19 cellular contexts compared by ENCODE assay signal in genomic region chr16:55756963-55757362, GRCh38.
DNase-seq lines count a peak whose midpoint lies in the region; ATAC-seq, FAIRE-seq and TF ChIP-seq lines count a peak whose summit lies in the region.
"Had no signal": no experiment of that assay in that cellular context is flagged by ENCODE, and none has a peak within 500 bp of the region (broad histone marks: within the 10 kb centered on the region; RNA-seq: fewer than 3 reads in every experiment).

No MANE protein-coding gene starts in this region.

- H3K4me3 ChIP-seq in NB4 (ENCODE audit: low read depth, low read length) = no peak overlapping the region
- H3K4me3 ChIP-seq: MG63 had no signal

- TF ChIP-seq POLR2A in NB4 (IDR thresholded peaks at IDR 0.05; ENCODE audit: extremely low read depth, insufficient read length) = no peak

- FAIRE-seq in frontal cortex (lab: Jason Lieb, UNC) = no peak
- FAIRE-seq: H54 had no signal

- DNase-seq in SIG-M5 treated with dmso at 0.1 percent for 504 hours (lab: John Stamatoyannopoulos, UW; ENCODE audit: unreplicated experiment) (peak; percentile 17), SIG-M5 (lab: John Stamatoyannopoulos, UW) (no peak), NB4 (ENCODE audit: low read depth) (peak; percentile 63), islet precursor cell (peak; percentile 41), frontal cortex (ENCODE audit: low spot score in 2 of 2) (no peak), NAMALWA (ENCODE audit: low spot score) (no peak)
- DNase-seq: CD4-positive, alpha-beta T cell; COR-L47; DMS79; Kasumi-1; MG63; NCI-H1694; NCI-H2081; NCI-H2171; NCI-H526; SHP77 treated with DMSO at 0.1 percent for 48 hours had no signal

- TF ChIP-seq CTCF in NB4 (IDR thresholded peaks at IDR 0.05; ENCODE audit: low read depth, low read length) = no peak

- ATAC-seq in esophagus mucosa = no peak
- ATAC-seq: SK-N-SH treated with all-trans-retinoic acid at 6 μM for 48 hours had no signal

Comparison
In these comparisons a context has a peak if more than half of its experiments do, and no peak if none do; other contexts are left out.
1. DNase-seq: peak in SIG-M5 treated with dmso at 0.1 percent for 504 hours (single experiment), NB4 (single experiment) and islet precursor cell (single experiment); none in SIG-M5 (single experiment), frontal cortex (0 of 2) and NAMALWA (single experiment).